In genomic region chr16:71700822-71701221, GRCh38 we compare ENCODE assay signal across 23 cellular contexts.
"Had no signal": no experiment of that assay in that cellular context is flagged by ENCODE, and none has a peak within 500 bp of the region (broad histone marks: within the 10 kb centered on the region; RNA-seq: fewer than 3 reads in every experiment).

No MANE protein-coding gene starts in this region.

- H3K36me3 ChIP-seq: colonic mucosa, pancreas had no signal

- ATAC-seq: activated CD4-positive, alpha-beta T cell treated with anti-CD3 and anti-CD28 coated beads for 36 hours; activated T-cell treated with anti-CD3 and anti-CD28 coated beads, Interleukin-2, amount 50 U/mL, for 72 hours; effector memory CD8-positive, alpha-beta T cell; esophagus mucosa; left ventricle myocardium superior; pancreas; right cardiac atrium; stimulated activated naive CD8-positive, alpha-beta T cell treated with anti-CD3 and anti-CD28 coated beads, Interleukin-15, amount 100 ng/mL, for 72 hours had no signal

- H3K27me3 Mint-ChIP-seq: activated B cell treated with CpG ODN at 0.5 μM for 24 hours; activated CD4-positive, alpha-beta memory T cell treated with anti-CD3 and anti-CD28 coated beads, Interleukin-2, amount 10 ng/mL, durations not matched to agents 7 days and 5 days; activated CD4-positive, alpha-beta T cell treated with anti-CD3 and anti-CD28 coated beads for 36 hours; activated naive CD8-positive, alpha-beta T cell treated with anti-CD3 and anti-CD28 coated beads, Interleukin-2, amount 10 ng/mL, durations not matched to agents 7 days and 5 days; effector memory CD8-positive, alpha-beta T cell; stimulated activated naive CD8-positive, alpha-beta T cell treated with anti-CD3 and anti-CD28 coated beads, Interleukin-15, amount 100 ng/mL, for 72 hours had no signal

- H3K4me3 Mint-ChIP-seq: activated B cell treated with CpG ODN at 0.5 μM for 24 hours; activated CD4-positive, alpha-beta memory T cell treated with anti-CD3 and anti-CD28 coated beads, Interleukin-2, amount 10 ng/mL, durations not matched to agents 7 days and 5 days; activated CD4-positive, alpha-beta T cell treated with anti-CD3 and anti-CD28 coated beads for 36 hours; activated naive CD4-positive, alpha-beta T cell treated with anti-CD3 and anti-CD28 coated beads for 36 hours; activated naive CD8-positive, alpha-beta T cell treated with anti-CD3 and anti-CD28 coated beads, Interleukin-2, amount 10 ng/mL, durations not matched to agents 7 days and 5 days; activated T-cell treated with anti-CD3 and anti-CD28 coated beads, Interleukin-2, amount 50 U/mL, for 72 hours; effector memory CD8-positive, alpha-beta T cell; nephron progenitor cell; stimulated activated naive CD8-positive, alpha-beta T cell treated with anti-CD3 and anti-CD28 coated beads, Interleukin-15, amount 100 ng/mL, for 72 hours had no signal

- DNase-seq: activated B cell treated with CpG ODN at 0.5 μM for 24 hours; activated CD4-positive, alpha-beta memory T cell treated with anti-CD3 and anti-CD28 coated beads, Interleukin-2, amount 10 ng/mL, durations not matched to agents 7 days and 5 days; activated CD4-positive, alpha-beta T cell treated with anti-CD3 and anti-CD28 coated beads for 36 hours; activated effector memory CD4-positive, alpha-beta T cell treated with Interleukin-2 at 50 U/mL for 16 hours; activated naive CD4-positive, alpha-beta T cell treated with anti-CD3 and anti-CD28 coated beads for 36 hours; activated naive CD8-positive, alpha-beta T cell treated with anti-CD3 and anti-CD28 coated beads, Interleukin-2, amount 10 ng/mL, durations not matched to agents 7 days and 5 days; activated T-cell treated with anti-CD3 and anti-CD28 coated beads, Interleukin-2, amount 50 U/mL, for 72 hours; amniotic stem cell; colonic mucosa; dorsolateral prefrontal cortex; effector memory CD8-positive, alpha-beta T cell; hippocampal formation; left ventricle myocardium superior; mammary epithelial cell; nephron progenitor cell; pancreas; right cardiac atrium; stimulated activated CD4-positive, alpha-beta T cell treated with anti-CD3 and anti-CD28 coated beads, Interleukin-12 subunit alpha, Interleukin-12 subunit beta, amount 100 ng/mL, for 4 hours; stimulated activated CD4-positive, alpha-beta T cell treated with anti-CD3 and anti-CD28 coated beads, Interleukin-4, amount 100 ng/mL, for 4 hours; stimulated activated naive CD8-positive, alpha-beta T cell treated with anti-CD3 and anti-CD28 coated beads, Interleukin-15, amount 100 ng/mL, for 72 hours; T1000; tibial artery had no signal

- H3K4me1 ChIP-seq: colonic mucosa, pancreas, tibial artery had no signal

- H3K9me3 Mint-ChIP-seq: activated B cell treated with CpG ODN at 0.5 μM for 24 hours; activated CD4-positive, alpha-beta memory T cell treated with anti-CD3 and anti-CD28 coated beads, Interleukin-2, amount 10 ng/mL, durations not matched to agents 7 days and 5 days; activated naive CD4-positive, alpha-beta T cell treated with anti-CD3 and anti-CD28 coated beads for 36 hours; activated naive CD8-positive, alpha-beta T cell treated with anti-CD3 and anti-CD28 coated beads, Interleukin-2, amount 10 ng/mL, durations not matched to agents 7 days and 5 days; activated T-cell treated with anti-CD3 and anti-CD28 coated beads, Interleukin-2, amount 50 U/mL, for 72 hours; effector memory CD8-positive, alpha-beta T cell; nephron progenitor cell; stimulated activated naive CD8-positive, alpha-beta T cell treated with anti-CD3 and anti-CD28 coated beads, Interleukin-15, amount 100 ng/mL, for 72 hours had no signal

- H3K27me3 ChIP-seq: colonic mucosa, dorsolateral prefrontal cortex, pancreas, tibial artery had no signal

- H3K27ac Mint-ChIP-seq: activated B cell treated with CpG ODN at 0.5 μM for 24 hours; activated CD4-positive, alpha-beta memory T cell treated with anti-CD3 and anti-CD28 coated beads, Interleukin-2, amount 10 ng/mL, durations not matched to agents 7 days and 5 days; activated CD4-positive, alpha-beta T cell treated with anti-CD3 and anti-CD28 coated beads for 36 hours; activated naive CD4-positive, alpha-beta T cell treated with anti-CD3 and anti-CD28 coated beads for 36 hours; activated naive CD8-positive, alpha-beta T cell treated with anti-CD3 and anti-CD28 coated beads, Interleukin-2, amount 10 ng/mL, durations not matched to agents 7 days and 5 days; activated T-cell treated with anti-CD3 and anti-CD28 coated beads, Interleukin-2, amount 50 U/mL, for 72 hours; effector memory CD8-positive, alpha-beta T cell; nephron progenitor cell had no signal

- H3K9me3 ChIP-seq: colonic mucosa, pancreas, tibial artery had no signal

- H3K27ac ChIP-seq: colonic mucosa, dorsolateral prefrontal cortex, pancreas, tibial artery had no signal

- H3K4me3 ChIP-seq: colonic mucosa, dorsolateral prefrontal cortex, pancreas, tibial artery had no signal

- H3K4me1 Mint-ChIP-seq: nephron progenitor cell; stimulated activated naive CD8-positive, alpha-beta T cell treated with anti-CD3 and anti-CD28 coated beads, Interleukin-15, amount 100 ng/mL, for 72 hours had no signal
